In genomic region chr20:24473435-24473834, GRCh38 we compare ENCODE assay signal across 20 cellular contexts. TPM values are rescaled to one million over a fixed set of nuclear protein-coding genes. Genes with fewer than 3 reads are reported as not detected.
"Had no signal": no experiment of that assay in that cellular context is flagged by ENCODE, and none has a peak within 500 bp of the region (broad histone marks: within the 10 kb centered on the region; RNA-seq: fewer than 3 reads in every experiment).

No MANE protein-coding gene starts in this region.

- H3K4me3 ChIP-seq: colonic mucosa, esophagus squamous epithelium, gastroesophageal sphincter, left ventricle myocardium inferior, lung, spleen, thoracic aorta, transverse colon had no signal

- H3K27ac Mint-ChIP-seq: immature natural killer cell; naive B cell; nephron progenitor cell; stimulated activated memory B cell treated with anti-CD40 and anti-IgM and Interleukin-4, amounts not matched to agents 10 μg/mL and 1 μg/mL and 100 μg/mL, for 72 hours; stimulated activated naive CD8-positive, alpha-beta T cell treated with anti-CD3 and anti-CD28 coated beads, Interleukin-15, Interleukin-2, amounts not matched to agents 100 ng/mL and 50 ng/mL, for 24 hours had no signal

- H3K4me3 Mint-ChIP-seq: immature natural killer cell; naive B cell; nephron progenitor cell; stimulated activated memory B cell treated with anti-CD40 and anti-IgM and Interleukin-4, amounts not matched to agents 10 μg/mL and 1 μg/mL and 100 μg/mL, for 72 hours; stimulated activated naive CD8-positive, alpha-beta T cell treated with anti-CD3 and anti-CD28 coated beads, Interleukin-15, Interleukin-2, amounts not matched to agents 100 ng/mL and 50 ng/mL, for 24 hours had no signal

- H3K9me3 Mint-ChIP-seq: immature natural killer cell; naive B cell; nephron progenitor cell; stimulated activated memory B cell treated with anti-CD40 and anti-IgM and Interleukin-4, amounts not matched to agents 10 μg/mL and 1 μg/mL and 100 μg/mL, for 72 hours; stimulated activated naive CD8-positive, alpha-beta T cell treated with anti-CD3 and anti-CD28 coated beads, Interleukin-15, Interleukin-2, amounts not matched to agents 100 ng/mL and 50 ng/mL, for 24 hours had no signal

- H3K36me3 Mint-ChIP-seq: immature natural killer cell; naive B cell; stimulated activated memory B cell treated with anti-CD40 and anti-IgM and Interleukin-4, amounts not matched to agents 10 μg/mL and 1 μg/mL and 100 μg/mL, for 72 hours had no signal

- H3K4me1 ChIP-seq: colonic mucosa had no signal

- H3K36me3 ChIP-seq: colonic mucosa, esophagus squamous epithelium, gastroesophageal sphincter, left ventricle myocardium inferior, spleen, thoracic aorta, transverse colon had no signal

- H2AFZ ChIP-seq: parathyroid adenoma had no signal

- DNase-seq: colonic mucosa; dermis blood vessel endothelial cell; esophagus squamous epithelium; foreskin fibroblast; immature natural killer cell; left ventricle myocardium inferior; naive B cell; nephron progenitor cell; spleen; stimulated activated CD4-positive, alpha-beta T cell treated with anti-CD3 and anti-CD28 coated beads, Interleukin-15, amount 100 ng/mL, for 24 hours; stimulated activated CD4-positive, alpha-beta T cell treated with anti-CD3 and anti-CD28 coated beads, Interleukin-1b, Interleukin-23, amount 100 ng/mL, for 48 hours; stimulated activated CD4-positive, alpha-beta T cell treated with anti-CD3 and anti-CD28 coated beads, Interleukin-4, amount 100 ng/mL, for 24 hours; transverse colon had no signal

- H3K4me1 Mint-ChIP-seq: immature natural killer cell; stimulated activated memory B cell treated with anti-CD40 and anti-IgM and Interleukin-4, amounts not matched to agents 10 μg/mL and 1 μg/mL and 100 μg/mL, for 72 hours had no signal

- H3K27ac ChIP-seq: colonic mucosa, esophagus squamous epithelium, gastroesophageal sphincter, left ventricle myocardium inferior, parathyroid adenoma, spleen, thoracic aorta, transverse colon had no signal

- H3K9ac ChIP-seq: parathyroid adenoma had no signal

- H3K9me3 ChIP-seq: colonic mucosa, esophagus squamous epithelium, gastroesophageal sphincter, left ventricle myocardium inferior, spleen, thoracic aorta, transverse colon had no signal

- H3K79me2 ChIP-seq: parathyroid adenoma had no signal

RNA-seq across cellular contexts. Expression of gene SYNDIG1, which starts 4.0 kb away (rescaled TPM):
- total RNA-seq: esophagus squamous epithelium, pulmonary artery endothelial cell had no signal
- polyA plus RNA-seq: immature natural killer cell had no signal
